Comparison of ENCODE assay signal across 36 cellular contexts in the genomic region with DNA sequence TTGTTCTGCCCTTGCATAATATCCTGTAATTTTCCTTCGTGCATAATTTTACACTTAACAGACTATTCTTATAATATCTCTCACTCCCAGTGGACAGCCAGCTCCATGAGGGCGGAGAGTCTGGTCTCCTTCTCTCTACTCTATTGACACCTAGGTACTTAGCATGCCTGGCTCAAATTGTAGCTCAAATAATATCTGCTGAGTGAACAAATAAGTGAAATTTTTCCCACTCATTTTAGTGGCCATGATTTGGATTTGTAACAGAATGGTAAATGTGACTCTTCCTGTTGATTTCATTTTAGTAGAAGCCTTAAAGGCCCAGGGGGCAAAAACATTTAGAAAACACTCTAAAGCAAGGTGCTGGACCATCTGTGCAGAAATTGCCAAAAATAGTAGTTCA. TPM values are rescaled to one million over a fixed set of nuclear protein-coding genes. Genes with fewer than 3 reads are reported as not detected.
"Had no signal": no experiment of that assay in that cellular context is flagged by ENCODE, and none has a peak within 500 bp of the region (broad histone marks: within the 10 kb centered on the region; RNA-seq: fewer than 3 reads in every experiment).

No MANE protein-coding gene starts in this region.

- H3K36me3 Mint-ChIP-seq: activated CD4-positive, alpha-beta memory T cell treated with anti-CD3 and anti-CD28 coated beads for 36 hours; activated naive CD4-positive, alpha-beta T cell treated with anti-CD3 and anti-CD28 coated beads, Interleukin-2, amount 10 ng/mL, durations not matched to agents 7 days and 5 days; activated naive CD4-positive, alpha-beta T cell treated with anti-CD3 and anti-CD28 coated beads, Interleukin-2, amount 50 U/mL, for 24 hours; activated naive CD8-positive, alpha-beta T cell; activated naive CD8-positive, alpha-beta T cell treated with anti-CD3 and anti-CD28 coated beads, Interleukin-2, amount 10 ng/mL, durations not matched to agents 7 days and 5 days; brain had no signal

- DNase-seq: activated B cell treated with CpG ODN at 0.5 μM for 24 hours; activated CD4-positive, alpha-beta memory T cell treated with anti-CD3 and anti-CD28 coated beads for 36 hours; activated CD4-positive, alpha-beta T cell treated with anti-CD3 and anti-CD28 coated beads for 4 hours; activated CD4-positive, alpha-beta T cell treated with anti-CD3 and anti-CD28 coated beads, Interleukin-2, amount 10 ng/mL, durations not matched to agents 24 days and 14 days; activated CD4-positive, alpha-beta T cell treated with anti-CD3 and anti-CD28 coated beads, Interleukin-2, amount 50 U/mL, for 1 hour; activated CD4-positive, alpha-beta T cell treated with anti-CD3 and anti-CD28 coated beads, Interleukin-2, amount 50 U/mL, for 4 hours; activated CD4-positive, CD25-positive, alpha-beta regulatory T cell treated with anti-CD3 and anti-CD28 coated beads, Interleukin-2, amount 50 U/mL, for 72 hours; activated CD8-positive, alpha-beta memory T cell treated with anti-CD3 and anti-CD28 coated beads, Interleukin-2, amount 50 U/mL, for 4 hours; activated CD8-positive, alpha-beta T cell treated with anti-CD3 and anti-CD28 coated beads for 36 hours; activated effector memory CD4-positive, alpha-beta T cell treated with Interleukin-2 at 50 U/mL for 16 hours; activated gamma-delta T cell; activated naive CD4-positive, alpha-beta T cell treated with anti-CD3 and anti-CD28 coated beads, Interleukin-2, amount 10 ng/mL, durations not matched to agents 7 days and 5 days; activated naive CD4-positive, alpha-beta T cell treated with Interleukin-2 at 50 U/mL for 16 hours; activated naive CD8-positive, alpha-beta T cell treated with anti-CD3 and anti-CD28 coated beads, Interleukin-2, amount 10 ng/mL, durations not matched to agents 7 days and 5 days; activated naive CD8-positive, alpha-beta T cell treated with anti-CD3 and anti-CD28 coated beads, Interleukin-2, amount 50 U/mL, for 24 hours; activated T-cell treated with anti-CD3 and anti-CD28 coated beads for 4 hours; activated T-cell treated with anti-CD3 and anti-CD28 coated beads, Interleukin-2, amount 50 U/mL, for 1 hour; activated T-cell treated with anti-CD3 and anti-CD28 coated beads, Interleukin-2, amount 50 U/mL, for 4 hours; activated T-cell treated with anti-CD3 and anti-CD28 coated beads, Interleukin-2, amount 50 U/mL, for 72 hours; amygdala; cerebellar nuclear complex; T-helper 1 cell; T-helper 2 cell; T-helper 9 cell had no signal

- H3K9me3 Mint-ChIP-seq: activated CD4-positive, alpha-beta memory T cell treated with anti-CD3 and anti-CD28 coated beads for 36 hours; activated CD8-positive, alpha-beta T cell treated with anti-CD3 and anti-CD28 coated beads for 36 hours; activated naive CD4-positive, alpha-beta T cell treated with anti-CD3 and anti-CD28 coated beads, Interleukin-2, amount 10 ng/mL, durations not matched to agents 7 days and 5 days; activated naive CD4-positive, alpha-beta T cell treated with anti-CD3 and anti-CD28 coated beads, Interleukin-2, amount 50 U/mL, for 24 hours; activated naive CD8-positive, alpha-beta T cell treated with anti-CD3 and anti-CD28 coated beads, Interleukin-2, amount 10 ng/mL, durations not matched to agents 7 days and 5 days; activated naive CD8-positive, alpha-beta T cell treated with anti-CD3 and anti-CD28 coated beads, Interleukin-2, amount 50 U/mL, for 24 hours; activated T-cell treated with anti-CD3 and anti-CD28 coated beads, Interleukin-2, amount 50 U/mL, for 4 hours; activated T-helper 2 cell treated with anti-CD3 and anti-CD28 coated beads, Interferon-gamma antibody, Interleukin-2, Interleukin-4, amounts not matched to agents 10 μg/mL and 5 μg/mL and 100 μg/mL, durations not matched to agents 14 hours and 24 hours and 36 hours; T-helper 2 cell treated with Interferon-gamma antibody and Interleukin-4, amounts not matched to agents 5 μg/mL and 100 μg/mL, for 36 hours had no signal

- H3K4me3 ChIP-seq: ascending aorta, cardiac muscle cell had no signal

- FAIRE-seq: bronchial epithelial cell, TTC549 had no signal

- H3K4me1 Mint-ChIP-seq: activated B cell treated with CpG ODN at 0.5 μM for 24 hours; activated CD4-positive, alpha-beta T cell treated with anti-CD3 and anti-CD28 coated beads, Interleukin-2, amount 10 ng/mL, durations not matched to agents 24 days and 14 days; activated naive CD4-positive, alpha-beta T cell treated with anti-CD3 and anti-CD28 coated beads, Interleukin-2, amount 10 ng/mL, durations not matched to agents 7 days and 5 days; activated naive CD4-positive, alpha-beta T cell treated with anti-CD3 and anti-CD28 coated beads, Interleukin-2, amount 50 U/mL, for 24 hours; activated naive CD8-positive, alpha-beta T cell treated with anti-CD3 and anti-CD28 coated beads, Interleukin-2, amount 10 ng/mL, durations not matched to agents 7 days and 5 days; activated naive CD8-positive, alpha-beta T cell treated with anti-CD3 and anti-CD28 coated beads, Interleukin-2, amount 50 U/mL, for 24 hours; central memory CD8-positive, alpha-beta T cell had no signal

- H3K36me3 ChIP-seq: ascending aorta, cardiac muscle cell had no signal

- H3K27ac ChIP-seq: ascending aorta, cardiac muscle cell, VCaP had no signal

- H3K4me3 Mint-ChIP-seq: activated B cell treated with CpG ODN at 0.5 μM for 24 hours; activated CD4-positive, alpha-beta memory T cell treated with anti-CD3 and anti-CD28 coated beads for 36 hours; activated CD4-positive, alpha-beta T cell treated with anti-CD3 and anti-CD28 coated beads, Interleukin-2, amount 10 ng/mL, durations not matched to agents 24 days and 14 days; activated CD8-positive, alpha-beta T cell treated with anti-CD3 and anti-CD28 coated beads for 36 hours; activated naive CD4-positive, alpha-beta T cell treated with anti-CD3 and anti-CD28 coated beads, Interleukin-2, amount 10 ng/mL, durations not matched to agents 7 days and 5 days; activated naive CD4-positive, alpha-beta T cell treated with anti-CD3 and anti-CD28 coated beads, Interleukin-2, amount 50 U/mL, for 24 hours; activated naive CD8-positive, alpha-beta T cell; activated naive CD8-positive, alpha-beta T cell treated with anti-CD3 and anti-CD28 coated beads, Interleukin-2, amount 10 ng/mL, durations not matched to agents 7 days and 5 days; activated naive CD8-positive, alpha-beta T cell treated with anti-CD3 and anti-CD28 coated beads, Interleukin-2, amount 50 U/mL, for 24 hours; activated T-cell treated with anti-CD3 and anti-CD28 coated beads, Interleukin-2, amount 50 U/mL, for 4 hours; activated T-cell treated with anti-CD3 and anti-CD28 coated beads, Interleukin-2, amount 50 U/mL, for 72 hours; central memory CD8-positive, alpha-beta T cell; T-helper 1 cell treated with Interleukin-12 subunit alpha and Interleukin-12 subunit beta and Interleukin-4 antibody, amounts not matched to agents 30 μg/mL and 1 μg/mL, for 36 hours; T-helper 2 cell treated with Interferon-gamma antibody and Interleukin-4, amounts not matched to agents 5 μg/mL and 100 μg/mL, for 36 hours had no signal

- ATAC-seq: activated CD8-positive, alpha-beta T cell treated with anti-CD3 and anti-CD28 coated beads for 36 hours; activated naive CD8-positive, alpha-beta T cell treated with anti-CD3 and anti-CD28 coated beads, Interleukin-2, amount 50 U/mL, for 24 hours; activated T-cell treated with anti-CD3 and anti-CD28 coated beads, Interleukin-2, amount 50 U/mL, for 4 hours; activated T-cell treated with anti-CD3 and anti-CD28 coated beads, Interleukin-2, amount 50 U/mL, for 72 hours had no signal

- H3K27ac Mint-ChIP-seq: activated B cell treated with CpG ODN at 0.5 μM for 24 hours; activated CD4-positive, alpha-beta memory T cell treated with anti-CD3 and anti-CD28 coated beads for 36 hours; activated CD4-positive, alpha-beta T cell treated with anti-CD3 and anti-CD28 coated beads, Interleukin-2, amount 10 ng/mL, durations not matched to agents 24 days and 14 days; activated CD8-positive, alpha-beta T cell treated with anti-CD3 and anti-CD28 coated beads for 36 hours; activated naive CD4-positive, alpha-beta T cell treated with anti-CD3 and anti-CD28 coated beads, Interleukin-2, amount 10 ng/mL, durations not matched to agents 7 days and 5 days; activated naive CD8-positive, alpha-beta T cell; activated naive CD8-positive, alpha-beta T cell treated with anti-CD3 and anti-CD28 coated beads, Interleukin-2, amount 10 ng/mL, durations not matched to agents 7 days and 5 days; activated naive CD8-positive, alpha-beta T cell treated with anti-CD3 and anti-CD28 coated beads, Interleukin-2, amount 50 U/mL, for 24 hours; activated T-cell treated with anti-CD3 and anti-CD28 coated beads, Interleukin-2, amount 50 U/mL, for 72 hours; activated T-helper 2 cell treated with anti-CD3 and anti-CD28 coated beads, Interferon-gamma antibody, Interleukin-2, Interleukin-4, amounts not matched to agents 10 μg/mL and 5 μg/mL and 100 μg/mL, durations not matched to agents 14 hours and 24 hours and 36 hours; brain; T-helper 1 cell treated with Interleukin-12 subunit alpha and Interleukin-12 subunit beta and Interleukin-4 antibody, amounts not matched to agents 30 μg/mL and 1 μg/mL, for 36 hours; T-helper 2 cell treated with Interferon-gamma antibody and Interleukin-4, amounts not matched to agents 5 μg/mL and 100 μg/mL, for 36 hours had no signal

- H3K4me1 ChIP-seq: ascending aorta had no signal

- H3K9me3 ChIP-seq: ascending aorta had no signal

- H3K27me3 Mint-ChIP-seq: activated B cell treated with CpG ODN at 0.5 μM for 24 hours; activated naive CD4-positive, alpha-beta T cell treated with anti-CD3 and anti-CD28 coated beads, Interleukin-2, amount 10 ng/mL, durations not matched to agents 7 days and 5 days; central memory CD8-positive, alpha-beta T cell had no signal

- H3K27me3 ChIP-seq: ascending aorta, cardiac muscle cell had no signal

RNA-seq across cellular contexts. Expression of a gene that starts 7.8 kb away (rescaled TPM):
- total RNA-seq: activated B cell treated with CpG ODN at 0.5 μM for 24 hours; activated naive CD8-positive, alpha-beta T cell treated with anti-CD3 and anti-CD28 coated beads, Interleukin-2, amount 10 ng/mL, durations not matched to agents 7 days and 5 days; ascending aorta; bronchial epithelial cell had no signal
